9 cellular contexts compared by ENCODE assay signal in the genomic region with DNA sequence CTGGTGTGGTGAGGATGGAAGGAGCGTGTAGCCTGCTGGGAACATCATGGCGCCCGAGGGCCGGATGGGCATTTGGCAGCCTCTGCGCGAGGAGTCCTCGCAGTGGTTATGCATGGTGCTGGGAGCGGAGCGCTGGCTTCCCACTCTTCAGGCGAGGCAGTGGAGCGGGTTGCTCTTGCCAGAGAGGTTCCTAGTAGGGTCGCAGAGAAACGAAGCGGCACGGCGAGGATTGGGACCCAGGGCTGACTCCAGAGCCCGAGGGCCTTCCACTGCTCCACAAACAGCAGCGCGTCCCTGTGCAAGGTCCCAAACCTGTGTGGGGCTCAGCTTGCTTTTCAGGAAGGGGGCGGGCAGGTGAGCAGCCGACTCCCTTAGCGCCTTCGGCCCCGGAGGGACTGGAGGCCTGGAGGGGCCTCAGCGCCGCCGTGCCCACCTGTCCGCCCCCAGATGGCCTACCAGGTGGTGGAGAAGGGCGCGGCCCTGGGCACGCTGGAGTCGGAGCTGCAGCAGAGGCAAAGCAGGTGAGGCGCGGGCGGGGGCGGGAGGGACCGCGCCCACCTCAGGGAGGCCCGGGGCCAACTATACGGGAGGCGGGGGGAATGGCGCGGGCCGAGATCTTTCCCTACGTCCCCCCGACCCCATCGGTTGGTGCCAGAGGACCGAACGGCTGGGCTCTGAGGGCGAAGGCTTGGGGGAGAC. TPM values are rescaled to one million over a fixed set of nuclear protein-coding genes. Genes with fewer than 3 reads are reported as not detected.
A peak's percentile ranks its signal among the peaks of the same experiment; 100 is the strongest.
DNase-seq lines count a peak whose midpoint lies in the region; FAIRE-seq and TF ChIP-seq lines count a peak whose summit lies in the region.
"Had no signal": no experiment of that assay in that cellular context is flagged by ENCODE, and none has a peak within 500 bp of the region (broad histone marks: within the 10 kb centered on the region; RNA-seq: fewer than 3 reads in every experiment).

No MANE protein-coding gene starts in this region.

- H3K4me1 ChIP-seq in esophagus squamous epithelium: peaks cover 17 to 39% (median 21%) of the 10 kb centered on the region in 3 donors
- H3K4me1 ChIP-seq in osteoblast (ENCODE audit: insufficient read depth, low read length): peaks cover 13% of the 10 kb centered on the region

- peaks cover 6% of the 10 kb centered on the region for H4K20me1 ChIP-seq in osteoblast (ENCODE audit: insufficient read depth, low read length)

- 23 to 56% methylated on average over 12 to 14 of the region's 50 CpGs for WGBS in esophagus squamous epithelium, 2 donors

- no peak for FAIRE-seq in urothelium cell line (lab: Jason Lieb, UNC)
- FAIRE-seq in RCC 7860 (lab: Jason Lieb, UNC): no peak

- H3K79me2 ChIP-seq in osteoblast (ENCODE audit: insufficient read depth, low read length): peaks cover 1% of the 10 kb centered on the region

- intact Hi-C loops in esophagus squamous epithelium (cut with DNase I): no loop called here

- H3K4me3 ChIP-seq in esophagus squamous epithelium: peak overlapping the region; percentile 37 to 72 (median 56)
- H3K4me3 ChIP-seq in osteoblast (ENCODE audit: insufficient read depth, low read length): peak overlapping the region; percentile 77

- H3K36me3 ChIP-seq in esophagus squamous epithelium (peaks cover 4 to 79% (median 11%) of the 10 kb centered on the region in 3 donors), osteoblast (ENCODE audit: insufficient read depth, low read length) (peaks cover 11% of the 10 kb centered on the region)

- no peak for TF ChIP-seq CTCF in esophagus squamous epithelium (IDR thresholded peaks at IDR 0.05)
- TF ChIP-seq CTCF in osteoblast (IDR thresholded peaks at IDR 0.05; ENCODE audit: extremely low read depth, low read depth, low read length): no peak

- H2AFZ ChIP-seq in osteoblast (ENCODE audit: low read length): peak overlapping the region; percentile 70

- H3K27ac ChIP-seq in esophagus squamous epithelium (peak overlapping the region; percentile 80 to 90 (median 86)), osteoblast (ENCODE audit: low read depth, low read length) (no peak overlapping the region)
- H3K27ac ChIP-seq: epithelial cell of prostate had no signal

- no peaks in the 10 kb centered on the region for H3K27me3 ChIP-seq in esophagus squamous epithelium
- H3K27me3 ChIP-seq in osteoblast (ENCODE audit: insufficient read depth, low read length): no peaks in the 10 kb centered on the region

- DNase-seq in COR-L47 (lab: John Stamatoyannopoulos, UW) (peak; percentile 69), NCI-H69 (lab: John Stamatoyannopoulos, UW) (peak; percentile 89), esophagus squamous epithelium (lab: John Stamatoyannopoulos, UW) (no peak), osteoblast (ENCODE audit: insufficient read length, low spot score, missing footprints) (no peak), inferior parietal cortex (ENCODE audit: extremely low spot score) (no peak), urothelium cell line (ENCODE audit: low spot score) (no peak), RCC 7860 (ENCODE audit: low spot score) (no peak)
- DNase-seq in central memory CD4-positive, alpha-beta T cell: no peak

- no peaks in the 10 kb centered on the region for H3K9me3 ChIP-seq in esophagus squamous epithelium
- H3K9me3 ChIP-seq in osteoblast (ENCODE audit: low read depth, low read length): no peaks in the 10 kb centered on the region

- peak overlapping the region; percentile 97 for H3K4me2 ChIP-seq in osteoblast (ENCODE audit: insufficient read depth, low read length)

- no peak for TF ChIP-seq POLR2A in esophagus squamous epithelium (IDR thresholded peaks at IDR 0.05)

RNA-seq across cellular contexts. Expression of a gene that starts 7.2 kb away (rescaled TPM):
- total RNA-seq in esophagus squamous epithelium: 10 to 100 TPM; 21.7 to 46.5 (median 26.4) TPM
- total RNA-seq in osteoblast: 11.9 and 12.4 TPM in 2 replicates

RNA-seq across cellular contexts. Expression of a gene that starts 27.5 kb away (rescaled TPM):
- total RNA-seq in esophagus squamous epithelium (10 to 100 TPM; 42.2 to 83.1 (median 49.4) TPM), osteoblast (25.3 and 25.7 TPM in 2 replicates)

Comparison
In these comparisons a context has a peak if more than half of its experiments do, and no peak if none do; other contexts are left out.
1. DNase-seq: peak in COR-L47 (single experiment) and NCI-H69 (single experiment); none in esophagus squamous epithelium (single experiment), osteoblast (single experiment), central memory CD4-positive, alpha-beta T cell (single experiment), inferior parietal cortex (single experiment), urothelium cell line (single experiment) and RCC 7860 (single experiment).